8 cellular contexts compared by ENCODE assay signal in genomic region chr19:14375055-14375581, GRCh38. TPM values are rescaled to one million over a fixed set of nuclear protein-coding genes. Genes with fewer than 3 reads are reported as not detected.
DNase-seq lines count a peak whose midpoint lies in the region; ATAC-seq and TF ChIP-seq lines count a peak whose summit lies in the region.

No MANE protein-coding gene starts in this region.

- DNase-seq in NK-92 (lab: John Stamatoyannopoulos, UW; ENCODE audit: unreplicated experiment), result peak; percentile 53
- peak; percentile 43 for DNase-seq in activated gamma-delta T cell (lab: John Stamatoyannopoulos, UW)
- DNase-seq in right lobe of liver, result peak; percentile 53 to 71 (median 57)
- DNase-seq in tibial artery, result no peak
- no peak for DNase-seq in NCI-H1105 treated with DMSO at 0.1 percent for 48 hours (lab: John Stamatoyannopoulos, UW)

- intact Hi-C loops in right lobe of liver (cut with DNase I) (no loop called here), tibial artery (cut with DNase I; ENCODE audit: low total_unique reads) (no loop called here)

- TF ChIP-seq CTCF in right lobe of liver (IDR thresholded peaks at IDR 0.05) (no peak), tibial artery (IDR thresholded peaks at IDR 0.05) (no peak)

- no peaks in the 10 kb centered on the region for H3K9me3 ChIP-seq in BLaER1 treated with 17β-estradiol and CSF1 and Interleukin-3, amounts not matched to agents 10 nM and 100 nM (replicated peaks in 1 of 11)
- H3K9me3 ChIP-seq in right lobe of liver (no peaks in the 10 kb centered on the region), tibial artery (no peaks in the 10 kb centered on the region)

- 36% methylated on average over 5 of the region's 12 CpGs for WGBS in right lobe of liver (ENCODE audit: insufficient coverage, low coverage, low lambda C conversion rate, missing lambda C conversion rate)

- peaks cover 78 to 90% (median 85%) of the 10 kb centered on the region in 10 experiments for H3K4me1 ChIP-seq in BLaER1 treated with 17β-estradiol and CSF1 and Interleukin-3, amounts not matched to agents 10 nM and 100 nM
- H3K4me1 ChIP-seq in right lobe of liver (peaks cover 0 to 7% (median 0%) of the 10 kb centered on the region in 4 donors), tibial artery (peaks cover 5 to 68% (median 39%) of the 10 kb centered on the region in 4 donors)

- peak overlapping the region; percentile 77 to 95 (median 92) for H3K4me2 ChIP-seq in BLaER1 treated with 17β-estradiol and CSF1 and Interleukin-3, amounts not matched to agents 10 nM and 100 nM

- H3K4me3 ChIP-seq in BLaER1 treated with 17β-estradiol and CSF1 and Interleukin-3, amounts not matched to agents 10 nM and 100 nM, result peak overlapping the region in 4 of 10 experiments; percentile 13 to 47 (median 32); a peak in 8 of 20 replicates
- H3K4me3 ChIP-seq in right lobe of liver (no peak overlapping the region), tibial artery (peak overlapping the region in 1 of 2 donors; percentile 26)

- peak overlapping the region; percentile 56 to 78 (median 70) for H3K9ac ChIP-seq in BLaER1 treated with 17β-estradiol and CSF1 and Interleukin-3, amounts not matched to agents 10 nM and 100 nM

- H3K36me3 ChIP-seq in BLaER1 treated with 17β-estradiol and CSF1 and Interleukin-3, amounts not matched to agents 10 nM and 100 nM, result no peaks in the 10 kb centered on the region
- H3K36me3 ChIP-seq in right lobe of liver (no peaks in the 10 kb centered on the region), tibial artery (no peaks in the 10 kb centered on the region)

- H4K20me1 ChIP-seq in BLaER1 treated with 17β-estradiol and CSF1 and Interleukin-3, amounts not matched to agents 10 nM and 100 nM, result no peaks in the 10 kb centered on the region

- peak overlapping the region; percentile 65 to 92 (median 76); a peak in 21 of 22 replicates for H3K27ac ChIP-seq in BLaER1 treated with 17β-estradiol and CSF1 and Interleukin-3, amounts not matched to agents 10 nM and 100 nM
- H3K27ac ChIP-seq in right lobe of liver (peak overlapping the region; percentile 36 to 73 (median 69)), tibial artery (peak overlapping the region; percentile 80 to 86)

- no peaks in the 10 kb centered on the region for H3K27me3 ChIP-seq in BLaER1 treated with 17β-estradiol and CSF1 and Interleukin-3, amounts not matched to agents 10 nM and 100 nM
- H3K27me3 ChIP-seq in right lobe of liver (no peaks in the 10 kb centered on the region), tibial artery (no peaks in the 10 kb centered on the region)

- peak; percentile 34 for TF ChIP-seq POLR2A in right lobe of liver (IDR thresholded peaks at IDR 0.05)

- ATAC-seq in right lobe of liver, result peak; percentile 58 to 77 (median 68)
- no peak; the same call in 2 of the 3 replicates for ATAC-seq in SK-N-SH treated with all-trans-retinoic acid at 6 μM for 48 hours
- no peak for ATAC-seq in HG02840 (IDR thresholded peaks at IDR 0.05; ENCODE audit: low FRiP score, unreplicated experiment)

TF ChIP-seq in SK-N-SH treated with all-trans-retinoic acid at 6 μM for 48 hours, 23 proteins besides CTCF, POLR2A, EP300 and RAD21:
- TF ChIP-seq ZNF8 (CRISPR knock-in tag; IDR thresholded peaks at IDR 0.05) (no peak), TCF4 (CRISPR knock-in tag; IDR thresholded peaks at IDR 0.05; ENCODE audit: borderline replicate concordance) (no peak), ZC3H10 (CRISPR knock-in tag; IDR thresholded peaks at IDR 0.05) (no peak), ISL1 (CRISPR knock-in tag; IDR thresholded peaks at IDR 0.05) (no peak), ZFP3 (CRISPR knock-in tag; IDR thresholded peaks at IDR 0.05) (no peak), PATZ1 (CRISPR knock-in tag; IDR thresholded peaks at IDR 0.05; ENCODE audit: borderline replicate concordance) (no peak), CSDC2 (CRISPR knock-in tag; IDR thresholded peaks at IDR 0.05) (no peak), ZFP30 (CRISPR knock-in tag; IDR thresholded peaks at IDR 0.05) (no peak), PPARA (CRISPR knock-in tag; IDR thresholded peaks at IDR 0.05; ENCODE audit: borderline replicate concordance) (no peak), ZNF565 (CRISPR knock-in tag; conservative IDR thresholded peaks at IDR 0.05; ENCODE audit: low read depth) (no peak), TOX (CRISPR knock-in tag; IDR thresholded peaks at IDR 0.05; ENCODE audit: borderline replicate concordance) (no peak), OSR1 (CRISPR knock-in tag; IDR thresholded peaks at IDR 0.05) (no peak), RARB (CRISPR knock-in tag; IDR thresholded peaks at IDR 0.05) (no peak), GLIS3 (CRISPR knock-in tag; IDR thresholded peaks at IDR 0.05) (no peak), BACH2 (CRISPR knock-in tag; IDR thresholded peaks at IDR 0.05; ENCODE audit: borderline replicate concordance) (no peak), TSHZ2 (CRISPR knock-in tag; IDR thresholded peaks at IDR 0.05) (no peak)

RNA-seq across cellular contexts. Expression of gene ADGRE5, which starts 6.1 kb away (rescaled TPM):
- total RNA-seq in right lobe of liver, result 10 to 100 TPM in 5 of 6 experiments, 1 to 10 TPM in 1; 7.9 to 21.5 (median 15.3) TPM

RNA-seq across cellular contexts. Expression of gene DDX39A, which starts 44.0 kb away (rescaled TPM):
- 10 to 100 TPM; 12.9 to 34.5 (median 24.6) TPM for total RNA-seq in right lobe of liver

RNA-seq across cellular contexts. Expression of gene PKN1, which starts 58.0 kb away (rescaled TPM):
- 10 to 100 TPM; 19.5 to 49.4 (median 34.1) TPM for total RNA-seq in right lobe of liver

Comparison
In these comparisons a context has a peak if more than half of its experiments do, and no peak if none do; other contexts are left out.
1. DNase-seq: peak in NK-92 (single experiment), activated gamma-delta T cell (single experiment) and right lobe of liver (3 of 3); none in tibial artery (0 of 2) and NCI-H1105 treated with DMSO at 0.1 percent for 48 hours (single experiment).
2. ATAC-seq: peak in right lobe of liver (4 of 4); none in SK-N-SH treated with all-trans-retinoic acid at 6 μM for 48 hours (single experiment) and HG02840 (single experiment).
3. Peak in every context shown above with its lines, with median percentiles within 50 percentile points of each other: H3K27ac ChIP-seq.